ENCODE assay signal across 8 cellular contexts in the genomic region with DNA sequence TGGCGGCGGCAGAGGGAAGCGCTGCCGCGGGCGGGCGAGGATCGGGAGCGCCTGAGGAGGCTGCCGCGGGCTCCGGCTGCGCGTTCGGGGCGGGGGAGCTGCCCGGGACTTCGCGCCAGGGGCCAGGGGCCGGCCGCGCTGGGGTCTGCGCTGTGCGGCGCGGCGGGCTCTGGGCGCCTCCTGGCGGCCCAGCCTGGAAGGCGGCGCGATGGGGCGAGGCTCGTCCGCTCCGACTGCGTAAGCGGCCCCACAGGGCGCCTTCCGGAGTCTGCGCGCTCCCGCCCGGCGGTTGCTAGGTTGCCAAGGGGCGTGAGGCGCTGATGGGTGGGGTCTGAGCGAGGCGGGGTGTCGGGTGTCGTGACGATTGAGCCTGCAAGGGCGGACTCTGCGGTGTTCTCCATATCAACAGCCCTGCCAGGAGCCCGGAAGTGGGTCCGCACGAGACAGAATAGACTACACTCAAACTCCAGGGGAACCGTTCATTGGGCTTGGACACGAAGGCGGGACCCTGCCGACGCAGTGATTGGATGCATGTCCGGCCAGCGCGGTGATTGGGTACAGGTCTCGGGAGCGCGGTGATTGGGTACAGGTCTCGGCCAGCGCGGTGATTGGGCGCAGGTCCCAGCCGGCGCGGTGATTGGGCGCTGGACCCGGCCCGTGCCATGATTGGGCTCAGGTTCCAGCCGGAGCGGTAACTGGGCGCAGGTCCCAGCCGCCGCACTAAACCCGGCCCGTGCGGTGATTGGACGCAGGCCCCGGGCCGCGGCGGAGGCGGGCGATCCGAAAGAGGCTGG. TPM values are rescaled to one million over a fixed set of nuclear protein-coding genes. Genes with fewer than 3 reads are reported as not detected.
DNase-seq lines count a peak whose midpoint lies in the region; ATAC-seq and TF ChIP-seq lines count a peak whose summit lies in the region.

A gene with protein sequence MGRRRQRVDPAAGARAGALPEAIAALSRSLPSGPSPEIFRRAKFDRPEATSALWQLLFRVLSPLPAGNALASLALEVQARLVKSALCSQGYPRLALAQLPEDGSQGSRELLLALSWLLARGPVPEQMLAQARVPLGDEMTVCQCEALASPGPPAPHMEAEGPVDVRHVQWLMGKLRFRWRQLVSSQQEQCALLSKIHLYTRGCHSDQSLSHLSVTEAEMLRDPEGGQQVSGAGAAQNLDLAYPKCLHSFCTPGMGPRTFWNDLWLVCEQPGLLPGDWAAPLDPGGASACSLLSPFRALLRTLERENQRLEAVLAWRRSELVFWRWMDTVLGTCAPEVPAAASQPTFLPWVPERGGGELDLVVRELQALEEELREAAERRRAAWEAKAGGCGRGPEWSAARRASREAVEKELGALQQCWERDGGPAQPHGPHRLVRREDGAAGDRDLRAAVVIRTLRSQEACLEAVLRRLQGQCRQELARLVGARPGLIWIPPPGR (plus strand): TSS at position 675 of the 794 bp plus-strand sequence. CDS start 130 bp downstream, outside the sequence.

- TF ChIP-seq POLR2A in esophagus squamous epithelium (IDR thresholded peaks at IDR 0.05), result peak in 3 of 4 donors; percentile 38 to 75 (median 62)

- no peaks in the 10 kb centered on the region for H3K9me3 ChIP-seq in esophagus squamous epithelium

- no peaks in the 10 kb centered on the region for H4K20me1 ChIP-seq in GM23338 (replicated peaks; ENCODE audit: insufficient read depth)

- H3K36me3 ChIP-seq in GM23338 (ENCODE audit: insufficient read depth) (no peaks in the 10 kb centered on the region), esophagus squamous epithelium (no peaks in the 10 kb centered on the region)

- H3K9me2 ChIP-seq in GM23338 (ENCODE audit: insufficient read depth), result peaks cover 3% of the 10 kb centered on the region; the same call in 1 of the 2 replicates

- H3K4me3 Mint-ChIP-seq in GM23338, result peak within 1 kb of the TSS; percentile 85
- H3K4me3 Mint-ChIP-seq in activated T-helper 1 cell treated with anti-CD3 and anti-CD28 coated beads, Interleukin-12 subunit alpha, Interleukin-12 subunit beta, Interleukin-2, Interleukin-4 antibody, amounts not matched to agents 30 ng/mL and 10 ng/mL and 1 ng/mL, durations not matched to agents 14 hours and 24 hours and 36 hours, result peak within 1 kb of the TSS; percentile 87

- H3K27me3 ChIP-seq in GM23338 (ENCODE audit: insufficient read depth) (peaks cover 44% of the 10 kb centered on the region), esophagus squamous epithelium (peaks cover 0 to 21% (median 0%) of the 10 kb centered on the region in 4 donors)

- H3K4me3 ChIP-seq in GM23338 (peak within 1 kb of the TSS; percentile 62), esophagus squamous epithelium (peak within 1 kb of the TSS; percentile 73 to 86 (median 83))

- peak; percentile 32 to 69; a peak in 3 of 4 replicates for TF ChIP-seq CTCF in GM23338 (conservative IDR thresholded peaks at IDR 0.05; ENCODE audit: low read depth in 2 of 2)
- peak; percentile 58 to 99 (median 97) for TF ChIP-seq CTCF in esophagus squamous epithelium (IDR thresholded peaks at IDR 0.05)

- peaks cover 43% of the 10 kb centered on the region for H3K27me3 Mint-ChIP-seq in GM23338 (ENCODE audit: insufficient read depth, low read depth, poor library complexity)
- no peaks in the 10 kb centered on the region for H3K27me3 Mint-ChIP-seq in activated T-helper 1 cell treated with anti-CD3 and anti-CD28 coated beads, Interleukin-12 subunit alpha, Interleukin-12 subunit beta, Interleukin-2, Interleukin-4 antibody, amounts not matched to agents 30 ng/mL and 10 ng/mL and 1 ng/mL, durations not matched to agents 14 hours and 24 hours and 36 hours (ENCODE audit: insufficient read depth)

- H3K79me2 ChIP-seq in GM23338 (replicated peaks; ENCODE audit: insufficient read depth), result no peaks in the 10 kb centered on the region

- ATAC-seq in GM23338, result peak; percentile 78

- intact Hi-C loops in activated T-helper 1 cell treated with anti-CD3 and anti-CD28 coated beads, Interleukin-12 subunit alpha, Interleukin-12 subunit beta, Interleukin-2, Interleukin-4 antibody, amounts not matched to agents 30 ng/mL and 10 ng/mL and 1 ng/mL, durations not matched to agents 14 hours and 24 hours and 36 hours (cut with micrococcal nuclease), result loop anchor here (1.0 to 5.0 kb wide), 14 partner anchors 8 to 738 kb away; a partner anchor contains a TSS
- intact Hi-C loops in esophagus squamous epithelium (cut with DNase I), result no loop called here

- peaks cover 5% of the 10 kb centered on the region; the same call in 2 of the 3 replicates for H3K4me1 Mint-ChIP-seq in GM23338
- peaks cover 10% of the 10 kb centered on the region for H3K4me1 Mint-ChIP-seq in activated T-helper 1 cell treated with anti-CD3 and anti-CD28 coated beads, Interleukin-12 subunit alpha, Interleukin-12 subunit beta, Interleukin-2, Interleukin-4 antibody, amounts not matched to agents 30 ng/mL and 10 ng/mL and 1 ng/mL, durations not matched to agents 14 hours and 24 hours and 36 hours (ENCODE audit: low read depth)

- H3K27ac ChIP-seq in GM23338 (ENCODE audit: low read depth) (no peak within 1 kb of the TSS), esophagus squamous epithelium (peak within 1 kb of the TSS; percentile 90 to 99 (median 96))

- peak within 1 kb of the TSS; percentile 89 for H3K27ac Mint-ChIP-seq in GM23338
- peak within 1 kb of the TSS; percentile 90 for H3K27ac Mint-ChIP-seq in activated T-helper 1 cell treated with anti-CD3 and anti-CD28 coated beads, Interleukin-12 subunit alpha, Interleukin-12 subunit beta, Interleukin-2, Interleukin-4 antibody, amounts not matched to agents 30 ng/mL and 10 ng/mL and 1 ng/mL, durations not matched to agents 14 hours and 24 hours and 36 hours

- peak; percentile 100 for DNase-seq in EL
- DNase-seq in GM23338 (ENCODE audit: low spot score), result peak; percentile 99
- DNase-seq in LHCN-M2 (ENCODE audit: low read depth), result peak; percentile 100
- DNase-seq in RPMI7951 (ENCODE audit: low read depth), result peak; percentile 100
- peak; percentile 99 for DNase-seq in activated T-helper 1 cell treated with anti-CD3 and anti-CD28 coated beads, Interleukin-12 subunit alpha, Interleukin-12 subunit beta, Interleukin-2, Interleukin-4 antibody, amounts not matched to agents 30 ng/mL and 10 ng/mL and 1 ng/mL, durations not matched to agents 14 hours and 24 hours and 36 hours (ENCODE audit: low spot score)
- DNase-seq in esophagus squamous epithelium (lab: John Stamatoyannopoulos, UW), result peak; percentile 99
- DNase-seq in myocyte (ENCODE audit: low read depth), result peak; percentile 100
- peak; percentile 99 for DNase-seq in stimulated activated CD8-positive, alpha-beta memory T cell treated with anti-CD3 and anti-CD28 coated beads, Interleukin-7, amount 100 ng/mL, for 48 hours (ENCODE audit: extremely low read depth in 1 of 2, low read depth in 1 of 2)

- no peaks in the 10 kb centered on the region for H3K36me3 Mint-ChIP-seq in GM23338 (ENCODE audit: low read depth)
- H3K36me3 Mint-ChIP-seq in activated T-helper 1 cell treated with anti-CD3 and anti-CD28 coated beads, Interleukin-12 subunit alpha, Interleukin-12 subunit beta, Interleukin-2, Interleukin-4 antibody, amounts not matched to agents 30 ng/mL and 10 ng/mL and 1 ng/mL, durations not matched to agents 14 hours and 24 hours and 36 hours (ENCODE audit: low read depth), result no peaks in the 10 kb centered on the region

- H2AFZ ChIP-seq in GM23338, result 0 out of 2 replicates have a peak within 1 kb of the TSS, but pooled peaks have one; percentile 72

- peaks cover 4% of the 10 kb centered on the region; the same call in 1 of the 2 replicates for H3F3A ChIP-seq in GM23338 (replicated peaks; ENCODE audit: low read depth)

- peak within 1 kb of the TSS; percentile 85 for H3K4me2 ChIP-seq in GM23338

- WGBS in esophagus squamous epithelium, 2 donors, result 0% methylated on average over 20 of the region's 94 CpGs; no CpG with 5 or more reads in 1 of the 2 donors

- H3K9me3 Mint-ChIP-seq in GM23338, result peaks cover 6% of the 10 kb centered on the region; the same call in 2 of the 3 replicates
- no peaks in the 10 kb centered on the region for H3K9me3 Mint-ChIP-seq in activated T-helper 1 cell treated with anti-CD3 and anti-CD28 coated beads, Interleukin-12 subunit alpha, Interleukin-12 subunit beta, Interleukin-2, Interleukin-4 antibody, amounts not matched to agents 30 ng/mL and 10 ng/mL and 1 ng/mL, durations not matched to agents 14 hours and 24 hours and 36 hours

- H3K4me1 ChIP-seq in GM23338 (ENCODE audit: insufficient read depth) (peaks cover 4% of the 10 kb centered on the region; the same call in 1 of the 2 replicates), esophagus squamous epithelium (peaks cover 38 to 65% (median 54%) of the 10 kb centered on the region in 3 donors)

TF ChIP-seq in GM23338, 12 proteins besides CTCF, POLR2A, EP300 and RAD21:
- TF ChIP-seq POLR2AphosphoS5 (IDR thresholded peaks at IDR 0.05; ENCODE audit: low read depth) (0 out of 2 replicates have a peak, but pooled peaks have one; percentile 36), CREB1 (CRISPR knock-in tag; IDR thresholded peaks at IDR 0.05; ENCODE audit: low read depth) (no peak; the same call in none of the 2 replicates), EZH2phosphoT487 (IDR thresholded peaks at IDR 0.05; ENCODE audit: unreplicated experiment) (no peak)

RNA-seq across cellular contexts. Expression of the gene that starts here (rescaled TPM):
- total RNA-seq in GM23338 (2014; rRNA removed; shearing (Covaris generic)), result 3.9 and 16.3 TPM in 2 replicates
- 4.1 and 5.9 TPM in 2 replicates for polyA plus RNA-seq in GM23338 (2016; fragmentation: Nextera tagmentation; extraction: Ambion mirVana)
- total RNA-seq in LHCN-M2 (2014; rRNA removed) (25.5 and 29.0 TPM in 2 replicates), esophagus squamous epithelium (10 to 100 TPM in 1 of 4 donors, 1 to 10 TPM in 3; 7.1 to 12.8 (median 7.6) TPM), myocyte (9.3 and 14.4 TPM in 2 replicates)
- polyA plus RNA-seq in LHCN-M2 (2012), result 8.8 TPM
- total RNA-seq in RPMI7951 (2014; rRNA removed; shearing (Covaris generic)), result 13.7 and 21.0 TPM in 2 replicates
- total RNA-seq in activated T-helper 1 cell treated with anti-CD3 and anti-CD28 coated beads, Interleukin-12 subunit alpha, Interleukin-12 subunit beta, Interleukin-2, Interleukin-4 antibody, amounts not matched to agents 30 ng/mL and 10 ng/mL and 1 ng/mL, durations not matched to agents 14 hours and 24 hours and 36 hours, result 44.5 and 46.1 TPM in 2 replicates
- polyA plus RNA-seq in myocyte (2012), result 12.6 TPM
